In genomic region chr11:65307298-65308229, GRCh38 we compare ENCODE assay signal across 16 cellular contexts. TPM values are rescaled to one million over a fixed set of nuclear protein-coding genes. Genes with fewer than 3 reads are reported as not detected.
A peak's percentile ranks its signal among the peaks of the same experiment; 100 is the strongest.
DNase-seq lines count a peak whose midpoint lies in the region; ATAC-seq, FAIRE-seq and TF ChIP-seq lines count a peak whose summit lies in the region.
"Had no signal": no experiment of that assay in that cellular context is flagged by ENCODE, and none has a peak within 500 bp of the region (broad histone marks: within the 10 kb centered on the region; RNA-seq: fewer than 3 reads in every experiment).

No MANE protein-coding gene starts in this region.

- H3K9me3 ChIP-seq in HCT116 (ENCODE audit: control insufficient read depth in 1 of 2, insufficient read depth in 1 of 2, low read depth in 1 of 2, low read length in 2 of 2), result no peaks in the 10 kb centered on the region
- H3K9me3 ChIP-seq in endothelial cell of umbilical vein (replicated peaks; ENCODE audit: control insufficient read depth, insufficient read depth, low read length), result no peaks in the 10 kb centered on the region
- no peaks in the 10 kb centered on the region for H3K9me3 ChIP-seq in parathyroid adenoma (ENCODE audit: control insufficient read depth, low read length)

- H3K4me1 ChIP-seq in HCT116 (ENCODE audit: control insufficient read depth in 1 of 2, insufficient read depth in 2 of 2, low read length in 2 of 2) (peaks cover 0 to 34% of the 10 kb centered on the region in 2 experiments; a peak in 3 of 4 replicates), endothelial cell of umbilical vein (ENCODE audit: control insufficient read depth, extremely low read depth, insufficient read depth, low read length) (peaks cover 18% of the 10 kb centered on the region), parathyroid adenoma (peaks cover 5% of the 10 kb centered on the region)

- peak; percentile 11 for DNase-seq in AG20443 (ENCODE audit: low spot score)
- DNase-seq in HCT116 (ENCODE audit: low read depth, low spot score), result no peak
- DNase-seq in endothelial cell of umbilical vein (ENCODE audit: low read depth, low spot score), result no peak
- DNase-seq: activated B cell treated with CpG ODN at 0.5 μM for 24 hours; immature natural killer cell; occipital lobe; stimulated activated naive CD4-positive, alpha-beta T cell treated with Interleukin-2 at 50 U/mL for 16 hours; T-helper 1 cell had no signal

- FAIRE-seq in endothelial cell of umbilical vein (lab: Jason Lieb, UNC), result peak; percentile 12
- FAIRE-seq: frontal cortex had no signal

- no peaks in the 10 kb centered on the region for H3K9me2 ChIP-seq in HCT116 (ENCODE audit: insufficient read depth)

- CTCF ChIA-PET in HCT116 (lab: Charles Lee) (no interaction called here), endothelial cell of umbilical vein (lab: Charles Lee) (interaction anchor here (1.6 to 2.5 kb wide), 2 partner anchors 22 to 32 kb away, joined by 6 to 17 read pairs; no protein-coding TSS in a partner anchor)

- H2AFZ ChIP-seq in HCT116 (ENCODE audit: low read depth, low read length, poor library complexity, severe bottlenecking), result no peak overlapping the region
- H2AFZ ChIP-seq in endothelial cell of umbilical vein (ENCODE audit: low read depth, low read length), result no peak overlapping the region
- H2AFZ ChIP-seq in parathyroid adenoma, result no peak overlapping the region
- H2AFZ ChIP-seq: GM23338 had no signal

- RAD21 ChIA-PET in HCT116 (lab: Charles Lee; ENCODE audit: low non-redundant PET in 1 of 2, low total read pairs in 2 of 2, uncharacterized antibody in 2 of 2, unreplicated experiment in 2 of 2), result no interaction called here

- ATAC-seq in HCT116 (no peak), GM19023 (IDR thresholded peaks at IDR 0.05; ENCODE audit: unreplicated experiment) (no peak), GM19452 (IDR thresholded peaks at IDR 0.05; ENCODE audit: unreplicated experiment) (no peak), GM21717 (IDR thresholded peaks at IDR 0.05; ENCODE audit: unreplicated experiment) (no peak), HG03457 (IDR thresholded peaks at IDR 0.05; ENCODE audit: unreplicated experiment) (no peak)
- ATAC-seq: GM23338 had no signal

- TF ChIP-seq POLR2A in HCT116 (IDR thresholded peaks at IDR 0.05; ENCODE audit: borderline replicate concordance, extremely low read depth, insufficient read depth, insufficient read length) (no peak), endothelial cell of umbilical vein (IDR thresholded peaks at IDR 0.05; ENCODE audit: low read depth, low read length) (peak; percentile 16)

- H3K9ac ChIP-seq in HCT116 (ENCODE audit: low read length) (no peak overlapping the region), endothelial cell of umbilical vein (replicated peaks; ENCODE audit: extremely low read depth, insufficient read depth, low read length) (no peak overlapping the region), parathyroid adenoma (no peak overlapping the region)

- H3K4me3 ChIP-seq in HCT116 (replicated peaks in 1 of 2; ENCODE audit: low read depth in 1 of 2, low read length in 2 of 2), result no peak overlapping the region
- H3K4me3 ChIP-seq in endothelial cell of umbilical vein (replicated peaks in 1 of 3; ENCODE audit: insufficient read depth in 1 of 3, low read depth in 1 of 3, low read length in 3 of 3), result no peak overlapping the region
- H3K4me3 ChIP-seq in parathyroid adenoma (ENCODE audit: low read depth, low read length), result no peak overlapping the region
- H3K4me3 ChIP-seq: GM23338 had no signal

- TF ChIP-seq CTCF in HCT116 (IDR thresholded peaks at IDR 0.05 in 2 of 3, conservative IDR thresholded peaks at IDR 0.05 in 1 of 3; ENCODE audit: borderline replicate concordance in 1 of 3, insufficient read depth in 1 of 3, low read depth in 2 of 3, low read length in 2 of 3) (no peak), endothelial cell of umbilical vein (IDR thresholded peaks at IDR 0.05; ENCODE audit: extremely low read depth in 1 of 2, insufficient read depth in 1 of 2, low read depth in 1 of 2, low read length in 2 of 2) (no peak), parathyroid adenoma (IDR thresholded peaks at IDR 0.05) (no peak)

- H3K27ac ChIP-seq in HCT116 (ENCODE audit: low read depth, low read length), result no peak overlapping the region
- no peak overlapping the region for H3K27ac ChIP-seq in endothelial cell of umbilical vein (ENCODE audit: insufficient read depth, low read depth, low read length)
- peak overlapping the region; percentile 47 for H3K27ac ChIP-seq in parathyroid adenoma

- H3K79me2 ChIP-seq in HCT116 (ENCODE audit: insufficient read depth, low read length) (no peaks in the 10 kb centered on the region), endothelial cell of umbilical vein (ENCODE audit: control insufficient read depth, insufficient read depth, low read length) (no peaks in the 10 kb centered on the region), parathyroid adenoma (no peaks in the 10 kb centered on the region)

- BruUV-seq in HCT116 (replicated peaks; lab: Mats Ljungman, UMichigan) (no TSS peak), endothelial cell of umbilical vein (replicated peaks; lab: Mats Ljungman, UMichigan) (no TSS peak)

- no peak for TF ChIP-seq RAD21 in HCT116 (IDR thresholded peaks at IDR 0.05; ENCODE audit: low read depth)

- H3K4me2 ChIP-seq in HCT116 (ENCODE audit: low read length), result peak overlapping the region; percentile 23; the same call in 1 of the 2 replicates
- no peak overlapping the region for H3K4me2 ChIP-seq in endothelial cell of umbilical vein (ENCODE audit: insufficient read depth, low read length)
- H3K4me2 ChIP-seq in parathyroid adenoma (ENCODE audit: low read length), result no peak overlapping the region
- H3K4me2 ChIP-seq: GM23338 had no signal

- POLR2A ChIA-PET in HCT116 (lab: Charles Lee) (no interaction called here), endothelial cell of umbilical vein (lab: Charles Lee) (no interaction called here)

- intact Hi-C loops in HCT116 (cut with micrococcal nuclease) (no loop called here), endothelial cell of umbilical vein (cut with micrococcal nuclease) (loop anchor here (2.0 kb wide), 1 partner anchor 15 kb away; no protein-coding TSS in a partner anchor)

- H3K36me3 ChIP-seq in HCT116 (ENCODE audit: control insufficient read depth in 1 of 2, insufficient read depth in 2 of 2, low read length in 2 of 2) (no peaks in the 10 kb centered on the region; a peak in 1 of 4 replicates), endothelial cell of umbilical vein (ENCODE audit: control insufficient read depth in 2 of 2, extremely low read depth in 1 of 2, insufficient read depth in 2 of 2, low read length in 2 of 2) (no peaks in the 10 kb centered on the region), parathyroid adenoma (ENCODE audit: control insufficient read depth, insufficient read depth, low read length) (no peaks in the 10 kb centered on the region)

- dilution Hi-C loops in endothelial cell of umbilical vein (cut with MboI; ENCODE audit: extremely low pct_ligation_motif_present, low sequenced_read_pairs), result no loop called here

- H3K27me3 ChIP-seq in HCT116 (ENCODE audit: insufficient read depth, low read length), result no peaks in the 10 kb centered on the region
- no peaks in the 10 kb centered on the region for H3K27me3 ChIP-seq in endothelial cell of umbilical vein (ENCODE audit: control insufficient read depth in 2 of 2, insufficient read depth in 2 of 2, low read length in 2 of 2)
- no peaks in the 10 kb centered on the region for H3K27me3 ChIP-seq in parathyroid adenoma (ENCODE audit: control insufficient read depth, insufficient read depth, low read length)

- H4K20me1 ChIP-seq in HCT116 (ENCODE audit: insufficient read depth) (no peaks in the 10 kb centered on the region), endothelial cell of umbilical vein (replicated peaks; ENCODE audit: control insufficient read depth, extremely low read depth, insufficient read depth, low read length) (no peaks in the 10 kb centered on the region)

- H3K9me1 ChIP-seq in endothelial cell of umbilical vein (replicated peaks; ENCODE audit: control insufficient read depth, extremely low read depth, insufficient read depth, low read length), result no peaks in the 10 kb centered on the region

RNA-seq across cellular contexts. Expression of gene CDC42EP2, which starts 7.1 kb away (rescaled TPM):
- total RNA-seq in HCT116 (2021; ENCODE audit: unreplicated experiment), result 15.4 TPM
- polyA plus RNA-seq in HCT116 (2012), result 17.2 and 20.4 TPM in 2 replicates
- 23.4 and 23.9 TPM in 2 replicates for total RNA-seq in endothelial cell of umbilical vein
- polyA plus RNA-seq in endothelial cell of umbilical vein, result 26.4 and 33.3 TPM in 2 replicates
- polyA plus RNA-seq in endothelial cell of umbilical vein (2011; cell fraction: cytosol; rRNA removed), result 12.0 and 17.4 TPM in 2 replicates
- 17.2 and 17.9 TPM in 2 replicates for polyA plus RNA-seq in endothelial cell of umbilical vein (2011; cell fraction: nucleus; rRNA removed)
- polyA plus RNA-seq in endothelial cell of umbilical vein (2012), result 33.6 and 38.1 TPM in 2 replicates
- polyA minus RNA-seq in endothelial cell of umbilical vein, result 21.1 and 29.8 TPM in 2 replicates
- polyA minus RNA-seq in endothelial cell of umbilical vein (2011; cell fraction: cytosol; rRNA and poly(A)+ RNA removed), result 12.0 TPM
- 35.3 and 46.4 TPM in 2 replicates for polyA minus RNA-seq in endothelial cell of umbilical vein (2011; cell fraction: nucleus; rRNA and poly(A)+ RNA removed)
- polyA plus RNA-seq: immature natural killer cell had no signal

RNA-seq across cellular contexts. Expression of gene DPF2, which starts 26.1 kb away (rescaled TPM):
- total RNA-seq in HCT116 (2021; ENCODE audit: unreplicated experiment), result 72.0 TPM
- 57.3 and 62.2 TPM in 2 replicates for polyA plus RNA-seq in HCT116 (2012)
- total RNA-seq in endothelial cell of umbilical vein, result 48.9 and 58.7 TPM in 2 replicates
- polyA plus RNA-seq in endothelial cell of umbilical vein, result 62.2 and 73.3 TPM in 2 replicates
- polyA plus RNA-seq in endothelial cell of umbilical vein (2011; cell fraction: cytosol; rRNA removed), result 45.6 and 53.3 TPM in 2 replicates
- 72.4 and 84.8 TPM in 2 replicates for polyA plus RNA-seq in endothelial cell of umbilical vein (2011; cell fraction: nucleus; rRNA removed)
- 44.0 and 45.5 TPM in 2 replicates for polyA plus RNA-seq in endothelial cell of umbilical vein (2012)
- polyA minus RNA-seq in endothelial cell of umbilical vein, result 45.6 and 51.2 TPM in 2 replicates
- polyA minus RNA-seq in endothelial cell of umbilical vein (2011; cell fraction: cytosol; rRNA and poly(A)+ RNA removed), result 22.1 TPM
- polyA minus RNA-seq in endothelial cell of umbilical vein (2011; cell fraction: nucleus; rRNA and poly(A)+ RNA removed), result 35.2 and 36.0 TPM in 2 replicates

RNA-seq across cellular contexts. Expression of gene POLA2, which starts 45.8 kb away (rescaled TPM):
- total RNA-seq in HCT116 (2021; ENCODE audit: unreplicated experiment) (20.0 TPM), endothelial cell of umbilical vein (24.0 and 25.4 TPM in 2 replicates)
- polyA plus RNA-seq in HCT116 (2012), result 14.1 and 17.3 TPM in 2 replicates
- 30.0 and 36.2 TPM in 2 replicates for polyA plus RNA-seq in endothelial cell of umbilical vein
- polyA plus RNA-seq in endothelial cell of umbilical vein (2011; cell fraction: cytosol; rRNA removed), result 25.5 and 28.6 TPM in 2 replicates
- polyA plus RNA-seq in endothelial cell of umbilical vein (2011; cell fraction: nucleus; rRNA removed), result 40.1 and 48.1 TPM in 2 replicates
- polyA plus RNA-seq in endothelial cell of umbilical vein (2012), result 13.7 and 21.1 TPM in 2 replicates
- polyA minus RNA-seq in endothelial cell of umbilical vein, result 31.0 and 41.0 TPM in 2 replicates
- polyA minus RNA-seq in endothelial cell of umbilical vein (2011; cell fraction: cytosol; rRNA and poly(A)+ RNA removed), result 51.4 TPM
- polyA minus RNA-seq in endothelial cell of umbilical vein (2011; cell fraction: nucleus; rRNA and poly(A)+ RNA removed), result 19.8 and 37.0 TPM in 2 replicates

RNA-seq across cellular contexts. Expression of gene TIGD3, which starts 47.0 kb away (rescaled TPM):
- total RNA-seq in HCT116 (2021; ENCODE audit: unreplicated experiment) (2.4 TPM), endothelial cell of umbilical vein (0.27 TPM in 1 of 2 replicates, not detected in the other)
- 1.5 and 1.6 TPM in 2 replicates for polyA plus RNA-seq in HCT116 (2012)
- 0.18 TPM in 2 replicates for polyA plus RNA-seq in endothelial cell of umbilical vein
- polyA plus RNA-seq in endothelial cell of umbilical vein (2011; cell fraction: cytosol; rRNA removed), result 0.13 TPM in 2 replicates
- 0.41 and 0.43 TPM in 2 replicates for polyA plus RNA-seq in endothelial cell of umbilical vein (2011; cell fraction: nucleus; rRNA removed)
- 0.16 and 0.19 TPM in 2 replicates for polyA plus RNA-seq in endothelial cell of umbilical vein (2012)
- 0.15 TPM in 1 of 2 replicates, not detected in the other for polyA minus RNA-seq in endothelial cell of umbilical vein
- polyA minus RNA-seq in endothelial cell of umbilical vein (2011; cell fraction: cytosol; rRNA and poly(A)+ RNA removed), result 0.92 TPM
- polyA minus RNA-seq in endothelial cell of umbilical vein (2011; cell fraction: nucleus; rRNA and poly(A)+ RNA removed), result not detected in 2 replicates
- total RNA-seq: mesenteric fat pad had no signal
